In genomic region chr6:3844097-3844463, GRCh38 we compare ENCODE assay signal across 19 cellular contexts. TPM values are rescaled to one million over a fixed set of nuclear protein-coding genes. Genes with fewer than 3 reads are reported as not detected.
DNase-seq lines count a peak whose midpoint lies in the region; FAIRE-seq and TF ChIP-seq lines count a peak whose summit lies in the region.
"Had no signal": no experiment of that assay in that cellular context is flagged by ENCODE, and none has a peak within 500 bp of the region (broad histone marks: within the 10 kb centered on the region; RNA-seq: fewer than 3 reads in every experiment).

No MANE protein-coding gene starts in this region.

- no peaks in the 10 kb centered on the region for H3K79me2 ChIP-seq in GM23248 (ENCODE audit: insufficient read depth)

- H3K36me3 ChIP-seq in GM23248 (ENCODE audit: low read depth), result no peaks in the 10 kb centered on the region
- H3K36me3 ChIP-seq in adipocyte (ENCODE audit: control insufficient read depth, insufficient read depth, low read length, severe bottlenecking), result no peaks in the 10 kb centered on the region
- no peaks in the 10 kb centered on the region for H3K36me3 ChIP-seq in effector memory CD4-positive, alpha-beta T cell (ENCODE audit: control insufficient read depth, insufficient read depth, low read length)

- H3K9me2 ChIP-seq in GM23248 (ENCODE audit: insufficient read depth), result no peaks in the 10 kb centered on the region

- no peak for TF ChIP-seq CTCF in fibroblast of pulmonary artery (IDR thresholded peaks at IDR 0.05; ENCODE audit: low read length, missing control alignments)

- peaks cover 47% of the 10 kb centered on the region for H3K4me1 ChIP-seq in GM23248 (ENCODE audit: insufficient read depth)
- H3K4me1 ChIP-seq in adipocyte (ENCODE audit: control insufficient read depth, insufficient read depth, low read length), result peaks cover 70% of the 10 kb centered on the region
- no peaks in the 10 kb centered on the region for H3K4me1 ChIP-seq in effector memory CD4-positive, alpha-beta T cell (ENCODE audit: control insufficient read depth, insufficient read depth, low read length, poor library complexity, severe bottlenecking)

- H3K27ac ChIP-seq in GM23248, result peak overlapping the region; percentile 81
- H3K27ac ChIP-seq in effector memory CD4-positive, alpha-beta T cell (ENCODE audit: insufficient read depth, low read length, poor library complexity, severe bottlenecking), result no peak overlapping the region

- H3K9ac ChIP-seq in GM23248 (peak overlapping the region; percentile 42), adipocyte (ENCODE audit: low read length) (peak overlapping the region; percentile 79)

- peaks cover 37% of the 10 kb centered on the region for H3F3A ChIP-seq in GM23248 (ENCODE audit: insufficient read depth)

- FAIRE-seq in urothelium cell line (lab: Jason Lieb, UNC), result no peak
- FAIRE-seq: GM12891, kidney, small intestine had no signal

- H3K9me3 ChIP-seq in GM23248 (ENCODE audit: low read depth), result no peaks in the 10 kb centered on the region
- no peaks in the 10 kb centered on the region for H3K9me3 ChIP-seq in adipocyte (ENCODE audit: control insufficient read depth, low read length)
- H3K9me3 ChIP-seq in effector memory CD4-positive, alpha-beta T cell (ENCODE audit: control insufficient read depth, low read length), result no peaks in the 10 kb centered on the region

- no peaks in the 10 kb centered on the region for H4K20me1 ChIP-seq in GM23248 (ENCODE audit: insufficient read depth)

- H3K4me3 ChIP-seq in GM23248 (peak overlapping the region; percentile 52), adipocyte (ENCODE audit: low read length) (peak overlapping the region; percentile 28), fibroblast of pulmonary artery (replicated peaks; ENCODE audit: low read depth, low read length) (no peak overlapping the region)
- no peak overlapping the region for H3K4me3 ChIP-seq in effector memory CD4-positive, alpha-beta T cell (ENCODE audit: insufficient read depth, low read depth, low read length, poor library complexity, severe bottlenecking)

- WGBS in GM23248 (ENCODE audit: low coverage in 1 of 2, low lambda C conversion rate in 2 of 2, missing lambda C conversion rate in 2 of 2), 2 experiments, result 29 to 36% methylated on average over 5 of the region's 5 CpGs

- H3K27me3 ChIP-seq in GM23248 (replicated peaks; ENCODE audit: insufficient read depth), result no peaks in the 10 kb centered on the region
- H3K27me3 ChIP-seq in adipocyte (replicated peaks; ENCODE audit: control insufficient read depth, insufficient read depth, low read length), result no peaks in the 10 kb centered on the region
- no peaks in the 10 kb centered on the region for H3K27me3 ChIP-seq in effector memory CD4-positive, alpha-beta T cell (replicated peaks; ENCODE audit: control insufficient read depth, insufficient read depth, low read length, poor library complexity, severe bottlenecking)

- H3K4me2 ChIP-seq in GM23248 (ENCODE audit: unreplicated experiment), result peak overlapping the region; percentile 88

- in situ Hi-C loops in GM23248 (cut with MboI), result no loop called here

- DNase-seq in GM23248, result peak; percentile 86
- peak; percentile 81 for DNase-seq in adipocyte (ENCODE audit: low read depth)
- DNase-seq in fibroblast of pulmonary artery (ENCODE audit: low read depth), result peak; percentile 66
- DNase-seq in urothelium cell line (ENCODE audit: low spot score), result peak; percentile 35
- no peak for DNase-seq in effector memory CD4-positive, alpha-beta T cell
- no peak for DNase-seq in NCI-H2227 treated with DMSO at 0.1 percent for 48 hours (lab: John Stamatoyannopoulos, UW)
- DNase-seq in activated T-cell treated with anti-CD3 and anti-CD28 coated beads for 4 hours, result no peak
- DNase-seq: activated CD4-positive, alpha-beta T cell treated with anti-CD3 and anti-CD28 coated beads, Interleukin-2, amount 50 U/mL, for 4 hours; CD4-positive, CD25-positive, alpha-beta regulatory T cell; DND-41; effector memory CD8-positive, alpha-beta T cell; kidney; NCI-H187 treated with DMSO at 0.1 percent for 48 hours; NCI-H774; occipital lobe; RPMI8226; small intestine; T1000 had no signal

- H2AFZ ChIP-seq in GM23248, result peak overlapping the region; percentile 28

RNA-seq across cellular contexts. Expression of gene FAM50B, which starts 5.1 kb away (rescaled TPM):
- total RNA-seq in GM23248 (2014; rRNA removed; shearing (Covaris generic)), result 6.1 and 7.6 TPM in 2 replicates
- polyA plus RNA-seq in GM23248 (2016; fragmentation: Nextera tagmentation; extraction: Ambion mirVana), result 12.1 and 14.0 TPM in 2 replicates

Comparison
In these comparisons a context has a peak if more than half of its experiments do, and no peak if none do; other contexts are left out.
1. DNase-seq: peak in GM23248 (single experiment), adipocyte (single experiment), fibroblast of pulmonary artery (single experiment) and urothelium cell line (single experiment); none in effector memory CD4-positive, alpha-beta T cell (0 of 3), NCI-H2227 treated with DMSO at 0.1 percent for 48 hours (single experiment) and activated T-cell treated with anti-CD3 and anti-CD28 coated beads for 4 hours (single experiment).
2. H3K4me3 ChIP-seq: peak in GM23248 (single experiment) and adipocyte (single experiment); none in fibroblast of pulmonary artery (single experiment) and effector memory CD4-positive, alpha-beta T cell (single experiment).